Comparison of ENCODE assay signal across 1 cellular context in genomic region chr19:52492991-52493470, GRCh38.
TF ChIP-seq lines count a peak whose summit lies in the region.

No MANE protein-coding gene starts in this region.

TF ChIP-seq in K562, 482 proteins besides CTCF, POLR2A, EP300 and RAD21 (continued from another document):
- TF ChIP-seq XRCC5 (IDR thresholded peaks at IDR 0.05; ENCODE audit: low read depth, low read length) (no peak), NFIC (IDR thresholded peaks at IDR 0.05) (no peak), KLF13 (tag; IDR thresholded peaks at IDR 0.05; ENCODE audit: borderline replicate concordance, low read depth) (no peak), MGA (IDR thresholded peaks at IDR 0.05) (0 out of 2 replicates have a peak, but pooled peaks have one; percentile 16), KDM2B (CRISPR knock-in tag; IDR thresholded peaks at IDR 0.05) (no peak), ZBTB33 (CRISPR knock-in tag; IDR thresholded peaks at IDR 0.05) (no peak), L3MBTL2 (IDR thresholded peaks at IDR 0.05) (0 out of 2 replicates have a peak, but pooled peaks have one; percentile 23)
